In genomic region chr12:68611094-68611818, GRCh38 we compare ENCODE assay signal across 8 cellular contexts. TPM values are rescaled to one million over a fixed set of nuclear protein-coding genes. Genes with fewer than 3 reads are reported as not detected.
A peak's percentile ranks its signal among the peaks of the same experiment; 100 is the strongest.
DNase-seq lines count a peak whose midpoint lies in the region; ATAC-seq and TF ChIP-seq lines count a peak whose summit lies in the region.

No MANE protein-coding gene starts in this region.

- no peak for TF ChIP-seq CTCF in astrocyte of the cerebellum (IDR thresholded peaks at IDR 0.05; ENCODE audit: low read depth, low read length, missing control alignments)
- no peak for TF ChIP-seq CTCF in progenitor cell of endocrine pancreas (IDR thresholded peaks at IDR 0.05; ENCODE audit: unreplicated experiment)

- H3K27me3 Mint-ChIP-seq in progenitor cell of endocrine pancreas = no peaks in the 10 kb centered on the region

- H3K4me1 ChIP-seq in right cardiac atrium (ENCODE audit: control insufficient read depth, insufficient read depth, low read length) = peaks cover 8% of the 10 kb centered on the region

- intact Hi-C loops in right cardiac atrium (cut with DNase I) = loop anchor here in 3 of 4 donors (5.0 to 10.0 kb wide), 4 partner anchors 76 to 249 kb away; partner anchors contain the start of gene NUP107 (in 1 of the 3)

- peak overlapping the region; percentile 97 for H3K27ac Mint-ChIP-seq in progenitor cell of endocrine pancreas

- peak; percentile 31 for ATAC-seq in GM21515 (IDR thresholded peaks at IDR 0.05; ENCODE audit: unreplicated experiment)
- ATAC-seq in right cardiac atrium = peak; percentile 58 to 66

- peaks cover 7% of the 10 kb centered on the region for H3K36me3 Mint-ChIP-seq in progenitor cell of endocrine pancreas (ENCODE audit: insufficient read depth)

- H3K4me3 Mint-ChIP-seq in progenitor cell of endocrine pancreas (ENCODE audit: low read depth) = peak overlapping the region; percentile 92

- no peaks in the 10 kb centered on the region for H3K27me3 ChIP-seq in right cardiac atrium (ENCODE audit: control insufficient read depth, insufficient read depth)

- DNase-seq in DMS 273 treated with DMSO at 0.1 percent for 48 hours (lab: John Stamatoyannopoulos, UW) (peak; percentile 0), HuH-7.5 (ENCODE audit: low spot score) (peak; percentile 35), T-helper 2 cell (peak; percentile 8 to 68 (median 29)), astrocyte of the cerebellum (ENCODE audit: low read depth) (peak; percentile 48), right cardiac atrium (peak; percentile 80 to 89 (median 84)), progenitor cell of endocrine pancreas (ENCODE audit: low spot score, unreplicated experiment) (peak; percentile 26), NCI-H524 treated with DMSO at 0.1 percent for 48 hours (lab: John Stamatoyannopoulos, UW) (no peak)

- no peaks in the 10 kb centered on the region for H3K9me3 Mint-ChIP-seq in progenitor cell of endocrine pancreas (ENCODE audit: low read depth)

- H3K4me3 ChIP-seq in astrocyte of the cerebellum (ENCODE audit: low read depth, low read length) (peak overlapping the region; percentile 75), right cardiac atrium (ENCODE audit: low read length) (peak overlapping the region; percentile 88)

- under 1% methylated on average over 72 of the region's 72 CpGs for WGBS in right cardiac atrium

- no peaks in the 10 kb centered on the region for H3K9me3 ChIP-seq in right cardiac atrium (ENCODE audit: control insufficient read depth, low read length)

- H3K4me1 Mint-ChIP-seq in progenitor cell of endocrine pancreas (ENCODE audit: low read depth) = peaks cover 41% of the 10 kb centered on the region

- in situ Hi-C loops in astrocyte of the cerebellum (cut with HindIII; ENCODE audit: low sequenced_read_pairs) = no loop called here

- H3K27ac ChIP-seq in right cardiac atrium (ENCODE audit: low read length) = peak overlapping the region; percentile 92

RNA-seq across cellular contexts. Expression of gene RAP1B, which starts 0.6 kb away (rescaled TPM):
- total RNA-seq in right cardiac atrium = 10 to 100 TPM; 65.7 to 87.5 (median 68.7) TPM
- 47.6 TPM for polyA plus RNA-seq in right cardiac atrium
- 81.8 and 83.6 TPM in 2 replicates for total RNA-seq in progenitor cell of endocrine pancreas
